9 cellular contexts compared by ENCODE assay signal in the genomic region with DNA sequence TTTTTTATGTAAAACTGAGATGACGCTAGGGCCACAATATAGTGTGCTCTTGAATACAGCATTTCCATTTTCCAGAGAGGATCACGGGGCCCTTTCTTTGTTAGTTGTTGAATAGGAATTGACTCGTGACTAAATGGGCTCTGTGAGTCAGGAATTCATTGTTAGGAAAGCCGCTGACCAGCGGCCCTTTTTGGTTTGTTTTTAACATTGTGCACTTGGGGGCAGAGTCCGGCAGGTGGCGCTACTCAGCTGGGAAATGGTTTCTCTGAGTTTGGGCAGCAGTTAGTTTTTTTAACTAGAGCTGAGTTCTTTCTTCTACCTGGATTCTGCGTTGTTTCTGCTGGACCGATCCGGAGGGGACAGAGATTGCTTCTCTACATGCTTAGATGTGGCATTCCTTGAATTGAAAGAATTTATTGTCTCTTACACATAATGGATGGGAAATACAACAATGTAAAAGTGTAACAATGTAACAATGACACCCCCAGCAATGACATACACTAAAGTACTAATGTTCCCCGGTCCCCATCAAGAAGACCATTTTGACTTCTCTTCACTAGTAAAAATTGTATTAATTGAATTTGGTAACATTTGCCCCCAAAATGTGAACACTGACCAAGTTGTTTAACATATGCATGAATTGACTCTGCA.
A peak's percentile ranks its signal among the peaks of the same experiment; 100 is the strongest.
DNase-seq lines count a peak whose midpoint lies in the region; ATAC-seq and TF ChIP-seq lines count a peak whose summit lies in the region.
"Had no signal": no experiment of that assay in that cellular context is flagged by ENCODE, and none has a peak within 500 bp of the region (broad histone marks: within the 10 kb centered on the region; RNA-seq: fewer than 3 reads in every experiment).

No MANE protein-coding gene starts in this region.

- no peaks in the 10 kb centered on the region for H3K4me1 Mint-ChIP-seq in MCF 10A (ENCODE audit: insufficient read depth, unreplicated experiment)

- no peaks in the 10 kb centered on the region for H3K36me3 Mint-ChIP-seq in MCF 10A (ENCODE audit: insufficient read depth, unreplicated experiment)

- POLR2A ChIA-PET in MCF 10A (lab: Yijun Ruan, JAX): no interaction called here

- DNase-seq in GM10266 (ENCODE audit: extremely low spot score) (peak; percentile 66), H7 (peak; percentile 52), M059J (ENCODE audit: low read depth) (peak; percentile 68), SKM-1 (lab: John Stamatoyannopoulos, UW; ENCODE audit: unreplicated experiment) (peak; percentile 24), MCF 10A (ENCODE audit: unreplicated experiment) (peak; percentile 83), kidney tubule cell (ENCODE audit: low spot score) (peak; percentile 57), gastrocnemius medialis (no peak)
- DNase-seq in stimulated activated CD4-positive, alpha-beta T cell treated with anti-CD3 and anti-CD28 coated beads, TNF-alpha, amount 100 ng/mL, for 48 hours (ENCODE audit: low read depth in 3 of 3): peak; percentile 4 to 20 (median 18)

- H3K9me3 Mint-ChIP-seq in MCF 10A (ENCODE audit: unreplicated experiment): no peaks in the 10 kb centered on the region

- TF ChIP-seq CTCF in GM10266 (IDR thresholded peaks at IDR 0.05; ENCODE audit: control insufficient read depth, insufficient read depth, low read depth, missing control alignments) (peak; percentile 91), MCF 10A (IDR thresholded peaks at IDR 0.05; ENCODE audit: unreplicated experiment) (peak; percentile 90), gastrocnemius medialis (IDR thresholded peaks at IDR 0.05 in 4 of 5, conservative IDR thresholded peaks at IDR 0.05 in 1 of 5) (peak in 2 of 5 experiments; percentile 35 to 41)

- no peak overlapping the region for H3K4me3 Mint-ChIP-seq in MCF 10A (ENCODE audit: unreplicated experiment)
- H3K4me3 Mint-ChIP-seq: dendritic cell treated with granulocyte-macrophage colony-stimulating factor and Interleukin-4, amounts not matched to agents 40 ng/mL and 50 ng/mL, for 4 days had no signal

- H3K27ac ChIP-seq in gastrocnemius medialis: no peak overlapping the region

- ATAC-seq in gastrocnemius medialis: no peak

- CTCF ChIA-PET in MCF 10A (lab: Yijun Ruan, JAX): interaction anchor here (0.6 to 3.7 kb wide), 19 partner anchors 9 to 1794 kb away, joined by 3 to 28 read pairs (median 4); no protein-coding TSS in a partner anchor

- intact Hi-C loops in MCF 10A (cut with micrococcal nuclease): loop anchor here (1.0 to 10.0 kb wide), 3 partner anchors 73 to 1211 kb away; no protein-coding TSS in a partner anchor
- intact Hi-C loops in gastrocnemius medialis (cut with DNase I; ENCODE audit: low total_unique reads): no loop called here

- H3K27ac Mint-ChIP-seq in MCF 10A (ENCODE audit: low read depth, unreplicated experiment): no peak overlapping the region
- H3K27ac Mint-ChIP-seq: dendritic cell treated with granulocyte-macrophage colony-stimulating factor and Interleukin-4, amounts not matched to agents 40 ng/mL and 50 ng/mL, for 4 days had no signal

- H3K36me3 ChIP-seq in H7 (replicated peaks; ENCODE audit: control insufficient read depth, insufficient read depth, low read length) (no peaks in the 10 kb centered on the region), gastrocnemius medialis (no peaks in the 10 kb centered on the region)

- H3K27me3 Mint-ChIP-seq in MCF 10A (ENCODE audit: insufficient read depth, unreplicated experiment): no peaks in the 10 kb centered on the region
- H3K27me3 Mint-ChIP-seq: dendritic cell treated with granulocyte-macrophage colony-stimulating factor and Interleukin-4, amounts not matched to agents 40 ng/mL and 50 ng/mL, for 4 days had no signal

- no TSS peak for BruUV-seq in MCF 10A (replicated peaks; lab: Mats Ljungman, UMichigan)

- in situ Hi-C loops in gastrocnemius medialis (cut with MboI; ENCODE audit: low sequenced_read_pairs in 4 of 4): no loop called here

- no peaks in the 10 kb centered on the region for H3K27me3 ChIP-seq in H7 (ENCODE audit: control insufficient read depth, insufficient read depth, low read length)
- no peaks in the 10 kb centered on the region for H3K27me3 ChIP-seq in gastrocnemius medialis

- H3K4me3 ChIP-seq in H7 (ENCODE audit: insufficient read depth, low read depth, low read length) (no peak overlapping the region), gastrocnemius medialis (no peak overlapping the region)

- H3K9me3 ChIP-seq in gastrocnemius medialis: no peaks in the 10 kb centered on the region

- no peak for TF ChIP-seq POLR2A in gastrocnemius medialis (IDR thresholded peaks at IDR 0.05)

- no peaks in the 10 kb centered on the region for H3K4me1 ChIP-seq in gastrocnemius medialis

Comparison
In these comparisons a context has a peak if more than half of its experiments do, and no peak if none do; other contexts are left out.
1. DNase-seq: peak in GM10266 (single experiment), H7 (single experiment), M059J (single experiment), SKM-1 (single experiment), MCF 10A (single experiment), kidney tubule cell (single experiment) and stimulated activated CD4-positive, alpha-beta T cell treated with anti-CD3 and anti-CD28 coated beads, TNF-alpha, amount 100 ng/mL, for 48 hours (3 of 3); none in gastrocnemius medialis (0 of 2).